14 cellular contexts compared by ENCODE assay signal in the genomic region with DNA sequence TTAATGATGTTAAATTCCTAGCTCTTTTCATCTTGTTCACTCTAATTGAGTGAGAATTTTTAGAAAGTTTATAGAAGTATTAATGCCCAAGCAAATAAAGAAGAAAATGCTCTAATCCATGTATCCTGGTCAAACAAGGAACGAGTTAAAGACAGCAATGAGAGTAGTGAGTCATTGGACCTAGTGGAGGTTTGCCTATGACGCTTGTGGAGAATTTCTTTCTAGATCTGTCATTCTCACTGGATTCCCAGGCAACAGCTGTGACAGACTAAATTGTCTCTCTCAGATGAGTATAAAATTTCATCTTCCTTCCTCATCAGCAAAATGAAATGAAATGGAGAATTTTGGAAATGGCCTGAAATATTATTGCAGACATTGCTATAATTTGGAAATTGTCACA.
"Had no signal": no experiment of that assay in that cellular context is flagged by ENCODE, and none has a peak within 500 bp of the region (broad histone marks: within the 10 kb centered on the region; RNA-seq: fewer than 3 reads in every experiment).

No MANE protein-coding gene starts in this region.

- H3K27me3 ChIP-seq: breast epithelium, dorsolateral prefrontal cortex, left lung, stomach, vagina had no signal

- H3K4me1 ChIP-seq: breast epithelium, left lung, stomach, vagina had no signal

- DNase-seq: activated B cell treated with CpG ODN at 0.5 μM for 24 hours; activated CD4-positive, alpha-beta T cell treated with anti-CD3 and anti-CD28 coated beads, Interleukin-2, amount 10 ng/mL, durations not matched to agents 7 days and 5 days; activated CD8-positive, alpha-beta memory T cell treated with anti-CD3 and anti-CD28 coated beads for 24 hours; amygdala; dorsolateral prefrontal cortex; foreskin fibroblast; left lung; mesendoderm; stimulated activated CD4-positive, alpha-beta T cell treated with anti-CD3 and anti-CD28 coated beads, Interleukin-4, amount 100 ng/mL, for 4 hours; stomach; T-helper 17 cell had no signal

- H3K9me3 ChIP-seq: breast epithelium, left lung, stomach, vagina had no signal

- H3K27ac ChIP-seq: breast epithelium, dorsolateral prefrontal cortex, left lung, stomach, vagina had no signal

- ATAC-seq: esophagus mucosa, left lung, T-helper 17 cell had no signal

- H3K4me3 ChIP-seq: breast epithelium, dorsolateral prefrontal cortex, left lung, stomach, vagina had no signal

- H3K36me3 ChIP-seq: breast epithelium, left lung, stomach, vagina had no signal
